ENCODE assay signal across 29 cellular contexts in genomic region chr6:72203983-72204382, GRCh38.
"Had no signal": no experiment of that assay in that cellular context is flagged by ENCODE, and none has a peak within 500 bp of the region (broad histone marks: within the 10 kb centered on the region; RNA-seq: fewer than 3 reads in every experiment).

No MANE protein-coding gene starts in this region.

- H3K9me3 ChIP-seq: left lung, lower lobe of right lung, ovary, right atrium auricular region, right lobe of liver, stomach, testis, thyroid gland, transverse colon, upper lobe of right lung had no signal

- H3K4me3 ChIP-seq: left lung, lower lobe of right lung, ovary, right atrium auricular region, right lobe of liver, skin epidermis, stomach, testis, thyroid gland, transverse colon, upper lobe of right lung had no signal

- H3K27ac Mint-ChIP-seq: immature natural killer cell; mesothelial cell of epicardium; naive thymus-derived CD4-positive, alpha-beta T cell; natural killer cell treated with Interleukin-12 subunit alpha and Interleukin-12 subunit beta and Interleukin-15 and Interleukin-18, amount 100 ng/mL, for 72 hours; stimulated activated naive B cell treated with anti-CD40 and anti-IgM and Interleukin-4, amounts not matched to agents 10 μg/mL and 1 μg/mL and 100 μg/mL, for 72 hours had no signal

- DNase-seq: hypothalamus; immature natural killer cell; kidney; left colon; left lung; lower lobe of right lung; mammary epithelial cell; mesenchymal stem cell; naive thymus-derived CD4-positive, alpha-beta T cell; ovary; posterior cingulate gyrus; right lobe of liver; stimulated activated CD4-positive, alpha-beta T cell treated with anti-CD3 and anti-CD28 coated beads, Interleukin-12 subunit alpha, Interleukin-12 subunit beta, amount 100 ng/mL, for 4 hours; stimulated activated CD4-positive, alpha-beta T cell treated with anti-CD3 and anti-CD28 coated beads, Interleukin-15, amount 100 ng/mL, for 24 hours; stimulated activated CD4-positive, alpha-beta T cell treated with anti-CD3 and anti-CD28 coated beads, Interleukin-2, amount 100 ng/mL, for 24 hours; stimulated activated CD4-positive, alpha-beta T cell treated with anti-CD3 and anti-CD28 coated beads, Interleukin-4, amount 100 ng/mL, for 1 hour; stimulated activated naive B cell treated with anti-CD40 and anti-IgM and Interleukin-4, amounts not matched to agents 10 μg/mL and 1 μg/mL and 100 μg/mL, for 72 hours; stimulated activated naive CD8-positive, alpha-beta T cell treated with anti-CD3 and anti-CD28 coated beads, Interleukin-15, Interleukin-2, amounts not matched to agents 100 U/mL and 50 U/mL, for 24 hours; stomach; testis; thyroid gland; transverse colon; upper lobe of right lung had no signal

- FAIRE-seq: islet of Langerhans, kidney, urothelium cell line had no signal

- H3K4me1 Mint-ChIP-seq: immature natural killer cell; stimulated activated naive B cell treated with anti-CD40 and anti-IgM and Interleukin-4, amounts not matched to agents 10 μg/mL and 1 μg/mL and 100 μg/mL, for 72 hours had no signal

- H3K36me3 ChIP-seq: left lung, lower lobe of right lung, ovary, right atrium auricular region, right lobe of liver, stomach, thyroid gland, transverse colon, upper lobe of right lung had no signal

- ATAC-seq: left colon; left lung; lower lobe of right lung; naive thymus-derived CD4-positive, alpha-beta T cell; natural killer cell treated with Interleukin-12 subunit alpha and Interleukin-12 subunit beta and Interleukin-15 and Interleukin-18, amount 100 ng/mL, for 72 hours; right lobe of liver; stimulated activated naive B cell treated with anti-CD40 and anti-IgM and Interleukin-4, amounts not matched to agents 10 μg/mL and 1 μg/mL and 100 μg/mL, for 72 hours; stimulated activated naive CD8-positive, alpha-beta T cell treated with anti-CD3 and anti-CD28 coated beads, Interleukin-15, Interleukin-2, amounts not matched to agents 100 U/mL and 50 U/mL, for 24 hours; upper lobe of right lung had no signal

- H3K27me3 ChIP-seq: left lung, ovary, right atrium auricular region, right lobe of liver, stomach, testis, thyroid gland, transverse colon, upper lobe of right lung had no signal

- H3K27ac ChIP-seq: left lung, lower lobe of right lung, ovary, right atrium auricular region, right lobe of liver, skin epidermis, stomach, testis, thyroid gland, transverse colon, upper lobe of right lung had no signal

- H3K4me1 ChIP-seq: left lung, lower lobe of right lung, right atrium auricular region, right lobe of liver, stomach, testis, thyroid gland, transverse colon, upper lobe of right lung had no signal

- H3K36me3 Mint-ChIP-seq: immature natural killer cell; mesothelial cell of epicardium; naive thymus-derived CD4-positive, alpha-beta T cell; natural killer cell treated with Interleukin-12 subunit alpha and Interleukin-12 subunit beta and Interleukin-15 and Interleukin-18, amount 100 ng/mL, for 72 hours; stimulated activated naive B cell treated with anti-CD40 and anti-IgM and Interleukin-4, amounts not matched to agents 10 μg/mL and 1 μg/mL and 100 μg/mL, for 72 hours had no signal

- H3K4me3 Mint-ChIP-seq: immature natural killer cell; mesothelial cell of epicardium; naive thymus-derived CD4-positive, alpha-beta T cell; natural killer cell treated with Interleukin-12 subunit alpha and Interleukin-12 subunit beta and Interleukin-15 and Interleukin-18, amount 100 ng/mL, for 72 hours; stimulated activated naive B cell treated with anti-CD40 and anti-IgM and Interleukin-4, amounts not matched to agents 10 μg/mL and 1 μg/mL and 100 μg/mL, for 72 hours had no signal

- H3K27me3 Mint-ChIP-seq: naive thymus-derived CD4-positive, alpha-beta T cell; natural killer cell treated with Interleukin-12 subunit alpha and Interleukin-12 subunit beta and Interleukin-15 and Interleukin-18, amount 100 ng/mL, for 72 hours had no signal

- H3K9me3 Mint-ChIP-seq: natural killer cell treated with Interleukin-12 subunit alpha and Interleukin-12 subunit beta and Interleukin-15 and Interleukin-18, amount 100 ng/mL, for 72 hours had no signal
